ENCODE assay signal across 1 cellular context in the genomic region with DNA sequence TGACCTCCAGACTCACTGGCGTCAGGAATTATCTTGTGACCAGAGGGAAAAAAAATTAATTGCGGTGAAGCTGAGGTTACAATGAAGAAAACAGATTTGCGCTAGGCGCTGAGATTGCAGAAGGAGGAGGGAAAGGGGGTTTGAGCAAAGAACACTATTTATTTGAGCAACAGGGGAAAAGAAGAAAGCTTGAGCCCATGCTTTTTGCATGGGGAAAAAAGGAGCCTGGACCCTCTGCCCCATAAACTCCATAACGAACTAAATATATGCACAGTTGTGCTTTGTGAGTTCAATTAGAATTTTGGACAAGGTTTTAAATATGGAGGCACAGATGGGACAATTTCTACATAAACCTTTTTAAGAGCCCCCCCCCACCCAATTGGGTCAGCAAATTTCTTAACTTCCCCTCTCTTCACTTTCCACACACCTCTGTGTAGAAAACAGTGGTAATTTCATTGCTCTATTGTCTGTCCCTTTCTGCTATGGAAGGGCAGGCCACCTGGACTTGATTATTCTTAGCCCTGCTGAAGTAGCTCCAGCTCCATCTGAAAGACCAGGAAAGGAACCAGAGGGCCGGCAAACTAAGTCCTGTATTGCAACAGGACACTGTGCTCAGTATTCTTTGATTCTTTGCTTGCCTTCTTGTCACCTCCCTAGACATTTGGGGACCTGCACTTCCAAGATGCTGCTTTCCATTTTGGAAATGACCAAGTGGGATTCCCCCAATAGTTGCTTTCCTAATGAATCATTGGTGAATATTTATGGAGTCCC.
TF ChIP-seq lines count a peak whose summit lies in the region.

No MANE protein-coding gene starts in this region.

TF ChIP-seq in HepG2, 621 proteins besides CTCF, POLR2A, EP300 and RAD21:
- TF ChIP-seq, protein P1, sequence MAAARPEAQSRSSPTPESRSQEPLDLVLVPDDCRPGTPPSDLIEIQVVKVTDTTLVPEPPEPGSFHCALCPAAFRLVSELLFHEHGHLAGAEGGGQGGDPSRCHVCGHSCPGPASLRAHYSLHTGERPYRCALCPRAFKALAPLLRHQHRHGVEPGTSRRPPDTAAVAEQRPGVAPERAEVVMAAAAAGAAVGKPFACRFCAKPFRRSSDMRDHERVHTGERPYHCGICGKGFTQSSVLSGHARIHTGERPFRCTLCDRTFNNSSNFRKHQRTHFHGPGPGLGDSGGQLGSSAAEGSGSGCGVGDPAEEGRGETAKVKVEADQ (CRISPR knock-in tag; IDR thresholded peaks at IDR 0.05; ENCODE audit: borderline replicate concordance), result no peak
- no peak for TF ChIP-seq KLF6 (CRISPR knock-in tag; IDR thresholded peaks at IDR 0.05)
- TF ChIP-seq ZNF292 (CRISPR knock-in tag; IDR thresholded peaks at IDR 0.05; ENCODE audit: borderline replicate concordance, low read depth), result no peak
- TF ChIP-seq, protein P2, sequence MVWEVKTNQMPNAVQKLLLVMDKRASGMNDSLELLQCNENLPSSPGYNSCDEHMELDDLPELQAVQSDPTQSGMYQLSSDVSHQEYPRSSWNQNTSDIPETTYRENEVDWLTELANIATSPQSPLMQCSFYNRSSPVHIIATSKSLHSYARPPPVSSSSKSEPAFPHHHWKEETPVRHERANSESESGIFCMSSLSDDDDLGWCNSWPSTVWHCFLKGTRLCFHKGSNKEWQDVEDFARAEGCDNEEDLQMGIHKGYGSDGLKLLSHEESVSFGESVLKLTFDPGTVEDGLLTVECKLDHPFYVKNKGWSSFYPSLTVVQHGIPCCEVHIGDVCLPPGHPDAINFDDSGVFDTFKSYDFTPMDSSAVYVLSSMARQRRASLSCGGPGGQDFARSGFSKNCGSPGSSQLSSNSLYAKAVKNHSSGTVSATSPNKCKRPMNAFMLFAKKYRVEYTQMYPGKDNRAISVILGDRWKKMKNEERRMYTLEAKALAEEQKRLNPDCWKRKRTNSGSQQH (CRISPR knock-in tag; IDR thresholded peaks at IDR 0.05; ENCODE audit: low read depth), result no peak
- no peak for TF ChIP-seq ZNF776 (CRISPR knock-in tag; IDR thresholded peaks at IDR 0.05)
- TF ChIP-seq FLYWCH1 (CRISPR knock-in tag; IDR thresholded peaks at IDR 0.05), result no peak
- TF ChIP-seq, protein P3, sequence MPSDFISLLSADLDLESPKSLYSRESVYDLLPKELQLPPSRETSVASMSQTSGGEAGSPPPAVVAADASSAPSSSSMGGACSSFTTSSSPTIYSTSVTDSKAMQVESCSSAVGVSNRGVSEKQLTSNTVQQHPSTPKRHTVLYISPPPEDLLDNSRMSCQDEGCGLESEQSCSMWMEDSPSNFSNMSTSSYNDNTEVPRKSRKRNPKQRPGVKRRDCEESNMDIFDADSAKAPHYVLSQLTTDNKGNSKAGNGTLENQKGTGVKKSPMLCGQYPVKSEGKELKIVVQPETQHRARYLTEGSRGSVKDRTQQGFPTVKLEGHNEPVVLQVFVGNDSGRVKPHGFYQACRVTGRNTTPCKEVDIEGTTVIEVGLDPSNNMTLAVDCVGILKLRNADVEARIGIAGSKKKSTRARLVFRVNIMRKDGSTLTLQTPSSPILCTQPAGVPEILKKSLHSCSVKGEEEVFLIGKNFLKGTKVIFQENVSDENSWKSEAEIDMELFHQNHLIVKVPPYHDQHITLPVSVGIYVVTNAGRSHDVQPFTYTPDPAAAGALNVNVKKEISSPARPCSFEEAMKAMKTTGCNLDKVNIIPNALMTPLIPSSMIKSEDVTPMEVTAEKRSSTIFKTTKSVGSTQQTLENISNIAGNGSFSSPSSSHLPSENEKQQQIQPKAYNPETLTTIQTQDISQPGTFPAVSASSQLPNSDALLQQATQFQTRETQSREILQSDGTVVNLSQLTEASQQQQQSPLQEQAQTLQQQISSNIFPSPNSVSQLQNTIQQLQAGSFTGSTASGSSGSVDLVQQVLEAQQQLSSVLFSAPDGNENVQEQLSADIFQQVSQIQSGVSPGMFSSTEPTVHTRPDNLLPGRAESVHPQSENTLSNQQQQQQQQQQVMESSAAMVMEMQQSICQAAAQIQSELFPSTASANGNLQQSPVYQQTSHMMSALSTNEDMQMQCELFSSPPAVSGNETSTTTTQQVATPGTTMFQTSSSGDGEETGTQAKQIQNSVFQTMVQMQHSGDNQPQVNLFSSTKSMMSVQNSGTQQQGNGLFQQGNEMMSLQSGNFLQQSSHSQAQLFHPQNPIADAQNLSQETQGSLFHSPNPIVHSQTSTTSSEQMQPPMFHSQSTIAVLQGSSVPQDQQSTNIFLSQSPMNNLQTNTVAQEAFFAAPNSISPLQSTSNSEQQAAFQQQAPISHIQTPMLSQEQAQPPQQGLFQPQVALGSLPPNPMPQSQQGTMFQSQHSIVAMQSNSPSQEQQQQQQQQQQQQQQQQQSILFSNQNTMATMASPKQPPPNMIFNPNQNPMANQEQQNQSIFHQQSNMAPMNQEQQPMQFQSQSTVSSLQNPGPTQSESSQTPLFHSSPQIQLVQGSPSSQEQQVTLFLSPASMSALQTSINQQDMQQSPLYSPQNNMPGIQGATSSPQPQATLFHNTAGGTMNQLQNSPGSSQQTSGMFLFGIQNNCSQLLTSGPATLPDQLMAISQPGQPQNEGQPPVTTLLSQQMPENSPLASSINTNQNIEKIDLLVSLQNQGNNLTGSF (CRISPR knock-in tag; IDR thresholded peaks at IDR 0.05), result no peak
- TF ChIP-seq ZNF629 (CRISPR knock-in tag; conservative IDR thresholded peaks at IDR 0.05), result no peak
- TF ChIP-seq SRF (IDR thresholded peaks at IDR 0.05; ENCODE audit: low read depth, low read length), result no peak
- TF ChIP-seq, protein P4, sequence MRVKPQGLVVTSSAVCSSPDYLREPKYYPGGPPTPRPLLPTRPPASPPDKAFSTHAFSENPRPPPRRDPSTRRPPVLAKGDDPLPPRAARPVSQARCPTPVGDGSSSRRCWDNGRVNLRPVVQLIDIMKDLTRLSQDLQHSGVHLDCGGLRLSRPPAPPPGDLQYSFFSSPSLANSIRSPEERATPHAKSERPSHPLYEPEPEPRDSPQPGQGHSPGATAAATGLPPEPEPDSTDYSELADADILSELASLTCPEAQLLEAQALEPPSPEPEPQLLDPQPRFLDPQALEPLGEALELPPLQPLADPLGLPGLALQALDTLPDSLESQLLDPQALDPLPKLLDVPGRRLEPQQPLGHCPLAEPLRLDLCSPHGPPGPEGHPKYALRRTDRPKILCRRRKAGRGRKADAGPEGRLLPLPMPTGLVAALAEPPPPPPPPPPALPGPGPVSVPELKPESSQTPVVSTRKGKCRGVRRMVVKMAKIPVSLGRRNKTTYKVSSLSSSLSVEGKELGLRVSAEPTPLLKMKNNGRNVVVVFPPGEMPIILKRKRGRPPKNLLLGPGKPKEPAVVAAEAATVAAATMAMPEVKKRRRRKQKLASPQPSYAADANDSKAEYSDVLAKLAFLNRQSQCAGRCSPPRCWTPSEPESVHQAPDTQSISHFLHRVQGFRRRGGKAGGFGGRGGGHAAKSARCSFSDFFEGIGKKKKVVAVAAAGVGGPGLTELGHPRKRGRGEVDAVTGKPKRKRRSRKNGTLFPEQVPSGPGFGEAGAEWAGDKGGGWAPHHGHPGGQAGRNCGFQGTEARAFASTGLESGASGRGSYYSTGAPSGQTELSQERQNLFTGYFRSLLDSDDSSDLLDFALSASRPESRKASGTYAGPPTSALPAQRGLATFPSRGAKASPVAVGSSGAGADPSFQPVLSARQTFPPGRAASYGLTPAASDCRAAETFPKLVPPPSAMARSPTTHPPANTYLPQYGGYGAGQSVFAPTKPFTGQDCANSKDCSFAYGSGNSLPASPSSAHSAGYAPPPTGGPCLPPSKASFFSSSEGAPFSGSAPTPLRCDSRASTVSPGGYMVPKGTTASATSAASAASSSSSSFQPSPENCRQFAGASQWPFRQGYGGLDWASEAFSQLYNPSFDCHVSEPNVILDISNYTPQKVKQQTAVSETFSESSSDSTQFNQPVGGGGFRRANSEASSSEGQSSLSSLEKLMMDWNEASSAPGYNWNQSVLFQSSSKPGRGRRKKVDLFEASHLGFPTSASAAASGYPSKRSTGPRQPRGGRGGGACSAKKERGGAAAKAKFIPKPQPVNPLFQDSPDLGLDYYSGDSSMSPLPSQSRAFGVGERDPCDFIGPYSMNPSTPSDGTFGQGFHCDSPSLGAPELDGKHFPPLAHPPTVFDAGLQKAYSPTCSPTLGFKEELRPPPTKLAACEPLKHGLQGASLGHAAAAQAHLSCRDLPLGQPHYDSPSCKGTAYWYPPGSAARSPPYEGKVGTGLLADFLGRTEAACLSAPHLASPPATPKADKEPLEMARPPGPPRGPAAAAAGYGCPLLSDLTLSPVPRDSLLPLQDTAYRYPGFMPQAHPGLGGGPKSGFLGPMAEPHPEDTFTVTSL (CRISPR knock-in tag; IDR thresholded peaks at IDR 0.05; ENCODE audit: borderline replicate concordance), result no peak
- no peak for TF ChIP-seq MAFF (IDR thresholded peaks at IDR 0.05; ENCODE audit: low read depth, low read length)
- no peak for TF ChIP-seq DNMT3B (CRISPR knock-in tag; conservative IDR thresholded peaks at IDR 0.05)
- TF ChIP-seq GFI1 (CRISPR knock-in tag; IDR thresholded peaks at IDR 0.05; ENCODE audit: borderline replicate concordance), result peak; percentile 8; the same call in 1 of the 2 replicates
- TF ChIP-seq MTA1 (CRISPR knock-in tag; IDR thresholded peaks at IDR 0.05; ENCODE audit: borderline replicate concordance), result no peak
- no peak for TF ChIP-seq CREB1 (IDR thresholded peaks at IDR 0.05)
- TF ChIP-seq CREB1 (CRISPR knock-in tag; IDR thresholded peaks at IDR 0.05), result 0 out of 2 replicates have a peak, but pooled peaks have one; percentile 3
- TF ChIP-seq, protein P5, sequence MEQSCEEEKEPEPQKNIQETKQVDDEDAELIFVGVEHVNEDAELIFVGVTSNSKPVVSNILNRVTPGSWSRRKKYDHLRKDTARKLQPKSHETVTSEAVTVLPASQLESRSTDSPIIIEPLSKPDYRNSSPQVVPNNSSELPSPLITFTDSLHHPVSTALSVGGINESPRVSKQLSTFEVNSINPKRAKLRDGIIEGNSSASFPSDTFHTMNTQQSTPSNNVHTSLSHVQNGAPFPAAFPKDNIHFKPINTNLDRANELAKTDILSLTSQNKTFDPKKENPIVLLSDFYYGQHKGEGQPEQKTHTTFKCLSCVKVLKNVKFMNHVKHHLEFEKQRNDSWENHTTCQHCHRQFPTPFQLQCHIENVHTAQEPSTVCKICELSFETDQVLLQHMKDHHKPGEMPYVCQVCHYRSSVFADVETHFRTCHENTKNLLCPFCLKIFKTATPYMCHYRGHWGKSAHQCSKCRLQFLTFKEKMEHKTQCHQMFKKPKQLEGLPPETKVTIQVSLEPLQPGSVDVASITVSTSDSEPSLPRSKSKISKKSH (CRISPR knock-in tag; IDR thresholded peaks at IDR 0.05; ENCODE audit: borderline replicate concordance), result no peak
